Comparison of ENCODE assay signal across 39 cellular contexts in genomic region chr14:75607044-75607443, GRCh38.
"Had no signal": no experiment of that assay in that cellular context is flagged by ENCODE, and none has a peak within 500 bp of the region (broad histone marks: within the 10 kb centered on the region; RNA-seq: fewer than 3 reads in every experiment).

No MANE protein-coding gene starts in this region.

- H3K4me3 ChIP-seq: ascending aorta, cardiac muscle cell had no signal

- H3K4me1 ChIP-seq: ascending aorta had no signal

- H3K27me3 Mint-ChIP-seq: activated CD4-positive, alpha-beta memory T cell treated with anti-CD3 and anti-CD28 coated beads for 36 hours; activated CD8-positive, alpha-beta T cell treated with anti-CD3 and anti-CD28 coated beads for 36 hours; activated naive CD4-positive, alpha-beta T cell treated with anti-CD3 and anti-CD28 coated beads, Interleukin-2, amount 50 U/mL, for 24 hours; activated naive CD8-positive, alpha-beta T cell; activated naive CD8-positive, alpha-beta T cell treated with anti-CD3 and anti-CD28 coated beads, Interleukin-2, amount 10 ng/mL, durations not matched to agents 7 days and 5 days; activated naive CD8-positive, alpha-beta T cell treated with anti-CD3 and anti-CD28 coated beads, Interleukin-2, amount 50 U/mL, for 24 hours; activated T-helper 17 cell treated with anti-CD3 and anti-CD28 coated beads, Interleukin-2, amount 50 U/mL, for 72 hours; central memory CD8-positive, alpha-beta T cell had no signal

- FAIRE-seq: bronchial epithelial cell, TTC549 had no signal

- H3K27ac ChIP-seq: ascending aorta, cardiac muscle cell, VCaP had no signal

- H3K9me3 Mint-ChIP-seq: activated CD4-positive, alpha-beta T cell treated with anti-CD3 and anti-CD28 coated beads, Interleukin-2, amount 10 ng/mL, durations not matched to agents 24 days and 14 days; activated naive CD4-positive, alpha-beta T cell treated with anti-CD3 and anti-CD28 coated beads, Interleukin-2, amount 50 U/mL, for 24 hours; activated T-helper 17 cell treated with anti-CD3 and anti-CD28 coated beads, Interleukin-2, amount 50 U/mL, for 72 hours; central memory CD8-positive, alpha-beta T cell; T-helper 2 cell treated with Interferon-gamma antibody and Interleukin-4, amounts not matched to agents 5 μg/mL and 100 μg/mL, for 36 hours had no signal

- H3K36me3 ChIP-seq: ascending aorta, cardiac muscle cell had no signal

- H3K4me1 Mint-ChIP-seq: activated B cell treated with CpG ODN at 0.5 μM for 24 hours; activated CD4-positive, alpha-beta T cell treated with anti-CD3 and anti-CD28 coated beads, Interleukin-2, amount 10 ng/mL, durations not matched to agents 24 days and 14 days; activated naive CD4-positive, alpha-beta T cell treated with anti-CD3 and anti-CD28 coated beads, Interleukin-2, amount 50 U/mL, for 24 hours; activated naive CD8-positive, alpha-beta T cell treated with anti-CD3 and anti-CD28 coated beads, Interleukin-2, amount 10 ng/mL, durations not matched to agents 7 days and 5 days; activated naive CD8-positive, alpha-beta T cell treated with anti-CD3 and anti-CD28 coated beads, Interleukin-2, amount 50 U/mL, for 24 hours; activated T-helper 17 cell treated with anti-CD3 and anti-CD28 coated beads, Interleukin-2, amount 50 U/mL, for 72 hours; central memory CD8-positive, alpha-beta T cell had no signal

- H3K9me3 ChIP-seq: ascending aorta had no signal

- H3K27me3 ChIP-seq: ascending aorta, cardiac muscle cell had no signal

- H3K4me3 Mint-ChIP-seq: activated B cell treated with CpG ODN at 0.5 μM for 24 hours; activated CD4-positive, alpha-beta memory T cell treated with anti-CD3 and anti-CD28 coated beads for 36 hours; activated CD4-positive, alpha-beta T cell treated with anti-CD3 and anti-CD28 coated beads, Interleukin-2, amount 10 ng/mL, durations not matched to agents 24 days and 14 days; activated CD8-positive, alpha-beta T cell treated with anti-CD3 and anti-CD28 coated beads for 36 hours; activated naive CD4-positive, alpha-beta T cell treated with anti-CD3 and anti-CD28 coated beads for 36 hours; activated naive CD4-positive, alpha-beta T cell treated with anti-CD3 and anti-CD28 coated beads, Interleukin-2, amount 50 U/mL, for 24 hours; activated naive CD8-positive, alpha-beta T cell; activated naive CD8-positive, alpha-beta T cell treated with anti-CD3 and anti-CD28 coated beads, Interleukin-2, amount 10 ng/mL, durations not matched to agents 7 days and 5 days; activated naive CD8-positive, alpha-beta T cell treated with anti-CD3 and anti-CD28 coated beads, Interleukin-2, amount 50 U/mL, for 24 hours; activated T-cell treated with anti-CD3 and anti-CD28 coated beads, Interleukin-2, amount 50 U/mL, for 4 hours; activated T-cell treated with anti-CD3 and anti-CD28 coated beads, Interleukin-2, amount 50 U/mL, for 72 hours; activated T-helper 1 cell treated with anti-CD3 and anti-CD28 coated beads, Interleukin-12 subunit alpha, Interleukin-12 subunit beta, Interleukin-2, Interleukin-4 antibody, amounts not matched to agents 30 ng/mL and 10 ng/mL and 1 ng/mL, durations not matched to agents 14 hours and 24 hours and 36 hours; activated T-helper 17 cell treated with anti-CD3 and anti-CD28 coated beads, Interleukin-2, amount 50 U/mL, for 72 hours; brain; central memory CD8-positive, alpha-beta T cell; T-helper 1 cell treated with Interleukin-12 subunit alpha and Interleukin-12 subunit beta and Interleukin-4 antibody, amounts not matched to agents 30 μg/mL and 1 μg/mL, for 36 hours; T-helper 2 cell treated with Interferon-gamma antibody and Interleukin-4, amounts not matched to agents 5 μg/mL and 100 μg/mL, for 36 hours had no signal

- DNase-seq: activated B cell treated with CpG ODN at 0.5 μM for 24 hours; activated CD4-positive, alpha-beta memory T cell treated with anti-CD3 and anti-CD28 coated beads for 36 hours; activated CD4-positive, alpha-beta T cell treated with anti-CD3 and anti-CD28 coated beads for 4 hours; activated CD4-positive, alpha-beta T cell treated with anti-CD3 and anti-CD28 coated beads, Interleukin-2, amount 10 ng/mL, durations not matched to agents 24 days and 14 days; activated CD4-positive, alpha-beta T cell treated with anti-CD3 and anti-CD28 coated beads, Interleukin-2, amount 50 U/mL, for 1 hour; activated CD4-positive, alpha-beta T cell treated with anti-CD3 and anti-CD28 coated beads, Interleukin-2, amount 50 U/mL, for 4 hours; activated CD4-positive, CD25-positive, alpha-beta regulatory T cell treated with anti-CD3 and anti-CD28 coated beads, Interleukin-2, amount 50 U/mL, for 72 hours; activated CD8-positive, alpha-beta memory T cell treated with anti-CD3 and anti-CD28 coated beads, Interleukin-2, amount 50 U/mL, for 4 hours; activated CD8-positive, alpha-beta T cell treated with anti-CD3 and anti-CD28 coated beads for 36 hours; activated effector memory CD4-positive, alpha-beta T cell treated with anti-CD3 and anti-CD28 coated beads, Interleukin-2, amount 50 U/mL, for 16 hours; activated gamma-delta T cell treated with Interleukin-2 at 50 U/mL for 16 hours; activated naive CD4-positive, alpha-beta T cell; activated naive CD4-positive, alpha-beta T cell treated with anti-CD3 and anti-CD28 coated beads for 36 hours; activated naive CD8-positive, alpha-beta T cell treated with anti-CD3 and anti-CD28 coated beads, Interleukin-2, amount 10 ng/mL, durations not matched to agents 7 days and 5 days; activated naive CD8-positive, alpha-beta T cell treated with anti-CD3 and anti-CD28 coated beads, Interleukin-2, amount 50 U/mL, for 24 hours; activated T-cell treated with anti-CD3 and anti-CD28 coated beads for 4 hours; activated T-cell treated with anti-CD3 and anti-CD28 coated beads, Interleukin-2, amount 50 U/mL, for 1 hour; activated T-cell treated with anti-CD3 and anti-CD28 coated beads, Interleukin-2, amount 50 U/mL, for 4 hours; activated T-cell treated with anti-CD3 and anti-CD28 coated beads, Interleukin-2, amount 50 U/mL, for 72 hours; amygdala; anterior cingulate cortex; caudate nucleus; cerebellar nuclear complex; T-helper 1 cell; T-helper 2 cell; T-helper 9 cell had no signal

- ATAC-seq: activated CD8-positive, alpha-beta T cell treated with anti-CD3 and anti-CD28 coated beads for 36 hours; activated naive CD8-positive, alpha-beta T cell treated with anti-CD3 and anti-CD28 coated beads, Interleukin-2, amount 50 U/mL, for 24 hours; activated T-cell treated with anti-CD3 and anti-CD28 coated beads, Interleukin-2, amount 50 U/mL, for 4 hours; activated T-cell treated with anti-CD3 and anti-CD28 coated beads, Interleukin-2, amount 50 U/mL, for 72 hours; activated T-helper 17 cell treated with anti-CD3 and anti-CD28 coated beads, Interleukin-2, amount 50 U/mL, for 72 hours had no signal

- H3K27ac Mint-ChIP-seq: activated B cell treated with CpG ODN at 0.5 μM for 24 hours; activated CD4-positive, alpha-beta memory T cell treated with anti-CD3 and anti-CD28 coated beads for 36 hours; activated CD4-positive, alpha-beta T cell treated with anti-CD3 and anti-CD28 coated beads, Interleukin-2, amount 10 ng/mL, durations not matched to agents 24 days and 14 days; activated CD8-positive, alpha-beta T cell treated with anti-CD3 and anti-CD28 coated beads for 36 hours; activated naive CD4-positive, alpha-beta T cell treated with anti-CD3 and anti-CD28 coated beads for 36 hours; activated naive CD4-positive, alpha-beta T cell treated with anti-CD3 and anti-CD28 coated beads, Interleukin-2, amount 50 U/mL, for 24 hours; activated naive CD8-positive, alpha-beta T cell; activated naive CD8-positive, alpha-beta T cell treated with anti-CD3 and anti-CD28 coated beads, Interleukin-2, amount 10 ng/mL, durations not matched to agents 7 days and 5 days; activated naive CD8-positive, alpha-beta T cell treated with anti-CD3 and anti-CD28 coated beads, Interleukin-2, amount 50 U/mL, for 24 hours; activated T-cell treated with anti-CD3 and anti-CD28 coated beads, Interleukin-2, amount 50 U/mL, for 72 hours; activated T-helper 1 cell treated with anti-CD3 and anti-CD28 coated beads, Interleukin-12 subunit alpha, Interleukin-12 subunit beta, Interleukin-2, Interleukin-4 antibody, amounts not matched to agents 30 ng/mL and 10 ng/mL and 1 ng/mL, durations not matched to agents 14 hours and 24 hours and 36 hours; activated T-helper 17 cell treated with anti-CD3 and anti-CD28 coated beads, Interleukin-2, amount 50 U/mL, for 72 hours; brain; T-helper 1 cell treated with Interleukin-12 subunit alpha and Interleukin-12 subunit beta and Interleukin-4 antibody, amounts not matched to agents 30 μg/mL and 1 μg/mL, for 36 hours; T-helper 2 cell treated with Interferon-gamma antibody and Interleukin-4, amounts not matched to agents 5 μg/mL and 100 μg/mL, for 36 hours had no signal

- H3K36me3 Mint-ChIP-seq: activated naive CD8-positive, alpha-beta T cell treated with anti-CD3 and anti-CD28 coated beads, Interleukin-2, amount 10 ng/mL, durations not matched to agents 7 days and 5 days; brain had no signal
